1 cellular context compared by ENCODE assay signal in the genomic region with DNA sequence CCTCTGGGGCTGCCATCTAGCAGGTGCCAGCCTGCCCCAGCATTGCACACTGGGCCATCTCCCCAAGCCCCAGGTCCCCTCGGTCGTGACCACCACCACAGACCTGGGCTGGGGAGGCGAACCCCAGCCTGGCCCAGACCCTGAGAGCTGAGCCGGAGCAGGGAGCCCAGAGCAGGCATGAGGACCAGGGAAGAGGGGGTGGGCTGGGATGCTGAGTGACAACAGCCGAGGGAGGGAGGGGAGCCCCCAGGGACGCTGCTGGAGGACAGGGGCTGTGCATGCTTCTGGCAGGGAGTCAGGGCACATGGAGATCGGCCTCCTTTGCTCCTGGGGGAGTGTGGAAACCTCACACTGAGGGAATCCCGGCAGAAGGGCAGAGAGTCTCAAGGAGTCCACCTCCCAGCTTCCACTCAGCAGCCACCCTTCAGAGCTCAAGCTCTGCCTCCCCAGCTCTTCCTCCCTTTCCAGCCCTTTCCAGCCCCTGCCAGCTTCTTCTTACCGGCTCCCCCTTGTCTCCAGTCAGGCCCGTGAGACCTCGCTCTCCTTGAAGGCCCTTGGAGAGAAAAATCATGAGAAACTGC.
TF ChIP-seq lines count a peak whose summit lies in the region.

No MANE protein-coding gene starts in this region.

TF ChIP-seq in HepG2, 621 proteins besides CTCF, POLR2A, EP300 and RAD21:
- no peak for TF ChIP-seq MEIS1 (CRISPR knock-in tag; IDR thresholded peaks at IDR 0.05; ENCODE audit: borderline replicate concordance)
- TF ChIP-seq ETV5 (CRISPR knock-in tag; IDR thresholded peaks at IDR 0.05; ENCODE audit: borderline replicate concordance) = no peak
- no peak for TF ChIP-seq MTA1 (CRISPR knock-in tag; IDR thresholded peaks at IDR 0.05; ENCODE audit: borderline replicate concordance)
- TF ChIP-seq ZNF3 (CRISPR knock-in tag; IDR thresholded peaks at IDR 0.05) = no peak
